27 cellular contexts compared by ENCODE assay signal in the genomic region with DNA sequence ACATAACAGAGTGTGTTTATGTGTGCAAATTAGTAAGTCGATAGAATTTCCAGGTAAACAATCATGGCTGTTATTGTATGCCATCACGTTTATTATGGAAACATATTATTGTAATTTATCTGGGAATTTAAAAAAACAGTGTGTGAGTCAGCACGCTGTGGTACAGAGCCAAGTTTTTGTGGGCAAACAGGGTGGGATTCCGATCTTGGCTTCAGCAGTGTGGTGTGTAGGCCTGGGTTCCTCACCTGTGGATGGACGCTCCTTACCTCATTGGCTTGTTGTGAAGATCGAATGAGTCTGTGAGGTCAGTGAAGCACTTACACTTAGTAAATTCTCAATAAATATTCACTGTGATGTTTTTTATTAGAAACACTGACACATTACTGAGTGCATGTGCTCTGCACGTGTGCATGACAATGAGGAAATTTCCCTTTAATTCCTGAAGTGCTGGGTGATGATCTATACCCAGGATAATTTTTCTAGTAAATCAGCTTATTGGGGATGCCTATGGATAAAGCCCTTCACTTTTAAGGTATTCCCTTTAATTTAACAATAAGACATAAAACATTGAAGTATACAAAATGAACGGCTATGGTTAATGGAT. TPM values are rescaled to one million over a fixed set of nuclear protein-coding genes. Genes with fewer than 3 reads are reported as not detected.
DNase-seq lines count a peak whose midpoint lies in the region; ATAC-seq, FAIRE-seq and TF ChIP-seq lines count a peak whose summit lies in the region.
"Had no signal": no experiment of that assay in that cellular context is flagged by ENCODE, and none has a peak within 500 bp of the region (broad histone marks: within the 10 kb centered on the region; RNA-seq: fewer than 3 reads in every experiment).

No MANE protein-coding gene starts in this region.

- H3K27ac ChIP-seq in keratinocyte (ENCODE audit: control insufficient read depth, insufficient read depth, low read length): peak overlapping the region; percentile 92
- H3K27ac ChIP-seq: BLaER1, esophagus muscularis mucosa, parathyroid adenoma, Peyer's patch, testis had no signal

- peaks cover 12% of the 10 kb centered on the region for H3K79me2 ChIP-seq in keratinocyte (ENCODE audit: control insufficient read depth, insufficient read depth, low read length)
- H3K79me2 ChIP-seq: parathyroid adenoma had no signal

- H3K9me1 ChIP-seq in keratinocyte (ENCODE audit: control insufficient read depth, extremely low read depth, insufficient read depth, low read length): no peaks in the 10 kb centered on the region

- no peaks in the 10 kb centered on the region for H3K9me3 Mint-ChIP-seq in activated CD8-positive, alpha-beta memory T cell treated with anti-CD3 and anti-CD28 coated beads, Interleukin-2, amount 10 ng/mL, durations not matched to agents 7 days and 5 days (ENCODE audit: low read depth)
- H3K9me3 Mint-ChIP-seq: activated CD4-positive, alpha-beta memory T cell treated with anti-CD3 and anti-CD28 coated beads, Interleukin-2, amount 10 ng/mL, durations not matched to agents 7 days and 5 days; activated naive CD4-positive, alpha-beta T cell treated with anti-CD3 and anti-CD28 coated beads, Interleukin-2, amount 10 ng/mL, durations not matched to agents 7 days and 5 days had no signal

- peak; percentile 26 for DNase-seq in Daoy (ENCODE audit: low read depth)
- DNase-seq in HPDE6-E6E7 (ENCODE audit: extremely low spot score): peak; percentile 4
- peak; percentile 22 for DNase-seq in dermis blood vessel endothelial cell
- DNase-seq in keratinocyte (ENCODE audit: low read depth, low spot score): no peak
- no peak for DNase-seq in activated CD8-positive, alpha-beta memory T cell treated with anti-CD3 and anti-CD28 coated beads, Interleukin-2, amount 10 ng/mL, durations not matched to agents 7 days and 5 days
- DNase-seq in BE2C: no peak
- no peak for DNase-seq in MG63
- DNase-seq: activated CD4-positive, alpha-beta memory T cell treated with anti-CD3 and anti-CD28 coated beads, Interleukin-2, amount 10 ng/mL, durations not matched to agents 7 days and 5 days; activated naive CD4-positive, alpha-beta T cell treated with anti-CD3 and anti-CD28 coated beads, Interleukin-2, amount 10 ng/mL, durations not matched to agents 7 days and 5 days; caudate nucleus; DMS 273 treated with DMSO at 0.1 percent for 48 hours; immature natural killer cell; NCI-H1092; NCI-H1694; NCI-H446; NCI-H774; Peyer's patch; SHP77 treated with DMSO at 0.1 percent for 48 hours; stimulated activated CD4-positive, alpha-beta T cell treated with anti-CD3 and anti-CD28 coated beads, Interleukin-1b, Interleukin-23, amount 100 ng/mL, for 48 hours; stimulated activated naive CD8-positive, alpha-beta T cell treated with anti-CD3 and anti-CD28 coated beads, Interleukin-15, Interleukin-2, amounts not matched to agents 100 U/mL and 50 U/mL, for 24 hours; testis had no signal

- H3K27me3 ChIP-seq in keratinocyte (ENCODE audit: control insufficient read depth, extremely low read depth, insufficient read depth, low read length) (no peaks in the 10 kb centered on the region), BE2C (peaks cover 2% of the 10 kb centered on the region; the same call in 1 of the 2 replicates), MG63 (no peaks in the 10 kb centered on the region)
- H3K27me3 ChIP-seq: BLaER1, esophagus muscularis mucosa, Peyer's patch, testis had no signal

- no peaks in the 10 kb centered on the region for H3K27me3 Mint-ChIP-seq in activated CD8-positive, alpha-beta memory T cell treated with anti-CD3 and anti-CD28 coated beads, Interleukin-2, amount 10 ng/mL, durations not matched to agents 7 days and 5 days
- H3K27me3 Mint-ChIP-seq: activated CD4-positive, alpha-beta memory T cell treated with anti-CD3 and anti-CD28 coated beads, Interleukin-2, amount 10 ng/mL, durations not matched to agents 7 days and 5 days; activated naive CD4-positive, alpha-beta T cell treated with anti-CD3 and anti-CD28 coated beads, Interleukin-2, amount 10 ng/mL, durations not matched to agents 7 days and 5 days had no signal

- CTCF ChIA-PET in activated CD8-positive, alpha-beta memory T cell treated with anti-CD3 and anti-CD28 coated beads, Interleukin-2, amount 10 ng/mL, durations not matched to agents 7 days and 5 days (lab: Charles Lee): no interaction called here

- H3K36me3 Mint-ChIP-seq in activated CD8-positive, alpha-beta memory T cell treated with anti-CD3 and anti-CD28 coated beads, Interleukin-2, amount 10 ng/mL, durations not matched to agents 7 days and 5 days: no peaks in the 10 kb centered on the region
- H3K36me3 Mint-ChIP-seq: activated naive CD4-positive, alpha-beta T cell treated with anti-CD3 and anti-CD28 coated beads, Interleukin-2, amount 10 ng/mL, durations not matched to agents 7 days and 5 days; immature natural killer cell had no signal

- H3K4me3 Mint-ChIP-seq in activated CD8-positive, alpha-beta memory T cell treated with anti-CD3 and anti-CD28 coated beads, Interleukin-2, amount 10 ng/mL, durations not matched to agents 7 days and 5 days: no peak overlapping the region
- H3K4me3 Mint-ChIP-seq: activated CD4-positive, alpha-beta memory T cell treated with anti-CD3 and anti-CD28 coated beads, Interleukin-2, amount 10 ng/mL, durations not matched to agents 7 days and 5 days; activated naive CD4-positive, alpha-beta T cell treated with anti-CD3 and anti-CD28 coated beads, Interleukin-2, amount 10 ng/mL, durations not matched to agents 7 days and 5 days; activated T-helper 17 cell treated with anti-CD3 and anti-CD28 coated beads, Interleukin-2, amount 50 U/mL, for 72 hours; immature natural killer cell had no signal

- H3K4me3 ChIP-seq in keratinocyte (ENCODE audit: control insufficient read depth in 2 of 3, extremely low read depth in 1 of 3, insufficient read depth in 2 of 3, low read depth in 1 of 3, low read length in 3 of 3): no peak overlapping the region
- no peak overlapping the region for H3K4me3 ChIP-seq in BE2C (ENCODE audit: low read depth, low read length)
- H3K4me3 ChIP-seq in MG63: no peak overlapping the region
- H3K4me3 ChIP-seq: BLaER1, esophagus muscularis mucosa, Peyer's patch, testis had no signal

- H3K9me3 ChIP-seq in keratinocyte (ENCODE audit: control insufficient read depth, low read depth, low read length) (no peaks in the 10 kb centered on the region), BE2C (no peaks in the 10 kb centered on the region), MG63 (no peaks in the 10 kb centered on the region)
- H3K9me3 ChIP-seq: BLaER1, esophagus muscularis mucosa, Peyer's patch, testis had no signal

- H3K36me3 ChIP-seq in keratinocyte (ENCODE audit: control insufficient read depth in 2 of 2, extremely low read depth in 1 of 2, insufficient read depth in 2 of 2, low read length in 2 of 2) (no peaks in the 10 kb centered on the region), BE2C (no peaks in the 10 kb centered on the region), MG63 (no peaks in the 10 kb centered on the region)
- H3K36me3 ChIP-seq: BLaER1, esophagus muscularis mucosa, Peyer's patch had no signal

- TF ChIP-seq CTCF in keratinocyte (optimal IDR thresholded peaks at IDR 0.05 in 1 of 3, IDR thresholded peaks at IDR 0.05 in 1 of 3, conservative IDR thresholded peaks at IDR 0.05 in 1 of 3; ENCODE audit: extremely low read depth in 1 of 3, insufficient read depth in 2 of 3, low read length in 3 of 3) (no peak), BE2C (IDR thresholded peaks at IDR 0.05; ENCODE audit: low read depth, low read length) (no peak)

- no peak overlapping the region for H3K27ac Mint-ChIP-seq in activated CD8-positive, alpha-beta memory T cell treated with anti-CD3 and anti-CD28 coated beads, Interleukin-2, amount 10 ng/mL, durations not matched to agents 7 days and 5 days
- H3K27ac Mint-ChIP-seq: activated CD4-positive, alpha-beta memory T cell treated with anti-CD3 and anti-CD28 coated beads, Interleukin-2, amount 10 ng/mL, durations not matched to agents 7 days and 5 days; activated naive CD4-positive, alpha-beta T cell treated with anti-CD3 and anti-CD28 coated beads, Interleukin-2, amount 10 ng/mL, durations not matched to agents 7 days and 5 days; activated T-helper 17 cell treated with anti-CD3 and anti-CD28 coated beads, Interleukin-2, amount 50 U/mL, for 72 hours; immature natural killer cell had no signal

- no peak overlapping the region for H3K9ac ChIP-seq in keratinocyte (ENCODE audit: control insufficient read depth, extremely low read depth, insufficient read depth, low read length)
- H3K9ac ChIP-seq: BLaER1, parathyroid adenoma had no signal

- peak overlapping the region; percentile 72 for H3K4me2 ChIP-seq in keratinocyte (ENCODE audit: control insufficient read depth, extremely low read depth, insufficient read depth, low read depth, low read length)
- H3K4me2 ChIP-seq: BLaER1 had no signal

- H4K20me1 ChIP-seq in keratinocyte (ENCODE audit: control insufficient read depth, extremely low read depth, insufficient read depth, low read length): no peaks in the 10 kb centered on the region
- H4K20me1 ChIP-seq: BLaER1 had no signal

- dilution Hi-C loops in keratinocyte (cut with MboI; ENCODE audit: extremely low pct_ligation_motif_present, low sequenced_read_pairs): no loop called here

- no peak for ATAC-seq in activated CD8-positive, alpha-beta memory T cell treated with anti-CD3 and anti-CD28 coated beads, Interleukin-2, amount 10 ng/mL, durations not matched to agents 7 days and 5 days
- ATAC-seq: activated T-helper 17 cell treated with anti-CD3 and anti-CD28 coated beads, Interleukin-2, amount 50 U/mL, for 72 hours; stimulated activated naive CD8-positive, alpha-beta T cell treated with anti-CD3 and anti-CD28 coated beads, Interleukin-15, Interleukin-2, amounts not matched to agents 100 U/mL and 50 U/mL, for 24 hours had no signal

- H3K4me1 Mint-ChIP-seq in activated CD8-positive, alpha-beta memory T cell treated with anti-CD3 and anti-CD28 coated beads, Interleukin-2, amount 10 ng/mL, durations not matched to agents 7 days and 5 days: no peaks in the 10 kb centered on the region
- H3K4me1 Mint-ChIP-seq: activated CD4-positive, alpha-beta memory T cell treated with anti-CD3 and anti-CD28 coated beads, Interleukin-2, amount 10 ng/mL, durations not matched to agents 7 days and 5 days; activated naive CD4-positive, alpha-beta T cell treated with anti-CD3 and anti-CD28 coated beads, Interleukin-2, amount 10 ng/mL, durations not matched to agents 7 days and 5 days; activated T-helper 17 cell treated with anti-CD3 and anti-CD28 coated beads, Interleukin-2, amount 50 U/mL, for 72 hours; immature natural killer cell had no signal

- peaks cover 59% of the 10 kb centered on the region for H3K4me1 ChIP-seq in keratinocyte (ENCODE audit: control insufficient read depth, extremely low read depth, insufficient read depth, low read length)
- H3K4me1 ChIP-seq in BE2C: no peaks in the 10 kb centered on the region
- H3K4me1 ChIP-seq: BLaER1, parathyroid adenoma, Peyer's patch, testis had no signal

- H2AFZ ChIP-seq in keratinocyte (ENCODE audit: control insufficient read depth, low read length): no peak overlapping the region
- H2AFZ ChIP-seq: parathyroid adenoma had no signal

- FAIRE-seq in keratinocyte (lab: Jason Lieb, UNC): no peak
- FAIRE-seq: HTR-8/SVneo had no signal

RNA-seq across cellular contexts. Expression of a gene that starts 36.4 kb away (rescaled TPM):
- 0.29 and 0.39 TPM in 2 replicates for total RNA-seq in Daoy (2014; rRNA removed; shearing (Covaris generic))
- total RNA-seq in dermis blood vessel endothelial cell: 0.34 and 0.65 TPM in 2 replicates
- polyA plus RNA-seq in keratinocyte: 1.9 to 12.8 TPM (median 7.5 TPM) in 3 replicates
- 3.0 TPM for polyA plus RNA-seq in keratinocyte (2011; ENCODE audit: low read depth)
- 1.2 and 2.3 TPM in 2 replicates for polyA plus RNA-seq in keratinocyte (2011; cell fraction: cytosol; rRNA removed)
- 8.6 and 11.9 TPM in 2 replicates for polyA plus RNA-seq in keratinocyte (2011; cell fraction: nucleus; rRNA removed)
- 1.1 and 10.8 TPM in 2 replicates for polyA plus RNA-seq in keratinocyte (2012; ENCODE audit: low replicate concordance)
- 4.1 to 20.6 TPM (median 14.7 TPM) in 3 replicates for polyA minus RNA-seq in keratinocyte
- 2.7 TPM for polyA minus RNA-seq in keratinocyte (2011; cell fraction: cytosol; rRNA and poly(A)+ RNA removed)
- polyA minus RNA-seq in keratinocyte (2011; cell fraction: nucleus; rRNA and poly(A)+ RNA removed): 22.4 and 27.6 TPM in 2 replicates
- total RNA-seq in activated CD8-positive, alpha-beta memory T cell treated with anti-CD3 and anti-CD28 coated beads, Interleukin-2, amount 10 ng/mL, durations not matched to agents 7 days and 5 days: not detected
- polyA plus RNA-seq in BE2C (2012; ENCODE audit: insufficient read depth, insufficient read length, low read depth): 1.2 TPM
- 1.9 and 3.3 TPM in 2 replicates for total RNA-seq in MG63 (2014; rRNA removed; shearing (Covaris generic); ENCODE audit: low replicate concordance)
- total RNA-seq: activated CD4-positive, alpha-beta memory T cell treated with anti-CD3 and anti-CD28 coated beads, Interleukin-2, amount 10 ng/mL, durations not matched to agents 7 days and 5 days; activated T-helper 17 cell treated with anti-CD3 and anti-CD28 coated beads, Interleukin-2, amount 50 U/mL, for 72 hours; G401 had no signal
- polyA plus RNA-seq: immature natural killer cell had no signal

Comparison
In these comparisons a context has a peak if more than half of its experiments do, and no peak if none do; other contexts are left out.
1. DNase-seq: peak in Daoy (single experiment), HPDE6-E6E7 (single experiment) and dermis blood vessel endothelial cell (single experiment); none in keratinocyte (single experiment), activated CD8-positive, alpha-beta memory T cell treated with anti-CD3 and anti-CD28 coated beads, Interleukin-2, amount 10 ng/mL, durations not matched to agents 7 days and 5 days (single experiment), BE2C (single experiment) and MG63 (single experiment).